ENCODE assay signal across 24 cellular contexts in genomic region chr2:151711025-151711424, GRCh38. TPM values are rescaled to one million over a fixed set of nuclear protein-coding genes. Genes with fewer than 3 reads are reported as not detected.
DNase-seq lines count a peak whose midpoint lies in the region; ATAC-seq and TF ChIP-seq lines count a peak whose summit lies in the region.
"Had no signal": no experiment of that assay in that cellular context is flagged by ENCODE, and none has a peak within 500 bp of the region (broad histone marks: within the 10 kb centered on the region; RNA-seq: fewer than 3 reads in every experiment).

No MANE protein-coding gene starts in this region.

- 88% methylated on average over 1 of the region's 1 CpG for WGBS in hepatocyte (ENCODE audit: low lambda C conversion rate, missing lambda C conversion rate)

- no peak for TF ChIP-seq POLR2A in gastrocnemius medialis (IDR thresholded peaks at IDR 0.05)

- no peaks in the 10 kb centered on the region for H4K20me1 ChIP-seq in hepatocyte (ENCODE audit: insufficient read depth, poor library complexity, severe bottlenecking)
- H4K20me1 ChIP-seq: BLaER1 had no signal

- no peaks in the 10 kb centered on the region for H3K27me3 ChIP-seq in left lung
- no peaks in the 10 kb centered on the region for H3K27me3 ChIP-seq in gastrocnemius medialis
- H3K27me3 ChIP-seq in upper lobe of right lung, result no peaks in the 10 kb centered on the region
- H3K27me3 ChIP-seq in hepatocyte, result no peaks in the 10 kb centered on the region
- H3K27me3 ChIP-seq: BE2C, BLaER1 had no signal

- peak; percentile 63 for ATAC-seq in left lobe of liver
- ATAC-seq in left lung, result peak; percentile 33
- peak; percentile 37 to 66 for ATAC-seq in gastrocnemius medialis
- peak; percentile 43 for ATAC-seq in upper lobe of right lung
- ATAC-seq: GM12878 had no signal

- H3K9me3 ChIP-seq in left lung, result no peaks in the 10 kb centered on the region
- H3K9me3 ChIP-seq in gastrocnemius medialis, result no peaks in the 10 kb centered on the region
- H3K9me3 ChIP-seq in upper lobe of right lung, result no peaks in the 10 kb centered on the region
- no peaks in the 10 kb centered on the region for H3K9me3 ChIP-seq in hepatocyte (ENCODE audit: low read depth)
- H3K9me3 ChIP-seq: BE2C, BLaER1 had no signal

- no peak for DNase-seq in left lobe of liver (ENCODE audit: low spot score)
- no peak for DNase-seq in left lung
- no peak for DNase-seq in gastrocnemius medialis
- no peak for DNase-seq in upper lobe of right lung
- DNase-seq in HCEC 1CT, result no peak
- no peak for DNase-seq in hepatocyte (ENCODE audit: low spot score)
- no peak for DNase-seq in NCI-H1105 treated with DMSO at 0.1 percent for 48 hours (lab: John Stamatoyannopoulos, UW)
- DNase-seq: 8988T; ACHN; BE2C; C1 segment of cervical spinal cord; CD4-positive, alpha-beta memory T cell; CD4-positive, CD25-positive, alpha-beta regulatory T cell; CD8-positive, alpha-beta memory T cell; COR-L47; DMS 273 treated with DMSO at 0.1 percent for 48 hours; DMS153; DMS53; DND-41; EL; GDM1 had no signal

- H3K36me3 ChIP-seq in left lung, result no peaks in the 10 kb centered on the region
- H3K36me3 ChIP-seq in gastrocnemius medialis, result peaks cover 0 to 82% of the 10 kb centered on the region in 2 donors
- no peaks in the 10 kb centered on the region for H3K36me3 ChIP-seq in upper lobe of right lung
- no peaks in the 10 kb centered on the region for H3K36me3 ChIP-seq in hepatocyte (replicated peaks; ENCODE audit: insufficient read depth, low read depth)
- H3K36me3 ChIP-seq: BE2C, BLaER1 had no signal

- no peaks in the 10 kb centered on the region for H3K79me2 ChIP-seq in hepatocyte

- H3K4me2 ChIP-seq in hepatocyte, result no peak overlapping the region
- H3K4me2 ChIP-seq: BLaER1 had no signal

- H3K4me3 ChIP-seq in left lung, result no peak overlapping the region
- H3K4me3 ChIP-seq in gastrocnemius medialis, result no peak overlapping the region
- no peak overlapping the region for H3K4me3 ChIP-seq in upper lobe of right lung
- no peak overlapping the region for H3K4me3 ChIP-seq in hepatocyte
- H3K4me3 ChIP-seq: BLaER1, GM12878 had no signal

- TF ChIP-seq CTCF in left lung (IDR thresholded peaks at IDR 0.05), result no peak
- no peak for TF ChIP-seq CTCF in gastrocnemius medialis (IDR thresholded peaks at IDR 0.05 in 4 of 5, conservative IDR thresholded peaks at IDR 0.05 in 1 of 5)
- TF ChIP-seq CTCF in upper lobe of right lung (IDR thresholded peaks at IDR 0.05), result no peak
- no peak for TF ChIP-seq CTCF in hepatocyte (IDR thresholded peaks at IDR 0.05; ENCODE audit: poor library complexity)

- no peaks in the 10 kb centered on the region for H3K4me1 ChIP-seq in left lung
- H3K4me1 ChIP-seq in gastrocnemius medialis, result peaks cover 49 to 68% of the 10 kb centered on the region in 2 donors
- no peaks in the 10 kb centered on the region for H3K4me1 ChIP-seq in upper lobe of right lung
- H3K4me1 ChIP-seq in hepatocyte (ENCODE audit: insufficient read depth), result no peaks in the 10 kb centered on the region
- H3K4me1 ChIP-seq: BE2C, BLaER1 had no signal

- H3K27ac ChIP-seq in left lung (no peak overlapping the region), gastrocnemius medialis (peak overlapping the region; percentile 35 to 93 (median 84)), upper lobe of right lung (no peak overlapping the region), hepatocyte (no peak overlapping the region)
- H3K27ac ChIP-seq: BLaER1 had no signal

- H3K9me2 ChIP-seq in hepatocyte (replicated peaks; ENCODE audit: insufficient read depth), result no peaks in the 10 kb centered on the region

- H2AFZ ChIP-seq in hepatocyte, result no peak overlapping the region

- intact Hi-C loops in left lung (cut with DNase I) (no loop called here), gastrocnemius medialis (cut with DNase I; ENCODE audit: low total_unique reads) (loop anchor here (5.0 kb wide), 1 partner anchor 96 kb away; no protein-coding TSS in a partner anchor), upper lobe of right lung (cut with DNase I) (no loop called here)

- in situ Hi-C loops in gastrocnemius medialis (cut with MboI; ENCODE audit: low sequenced_read_pairs in 4 of 4), result loop anchor here in 1 of 4 donors (10.0 kb wide), 1 partner anchor 66 kb away; no protein-coding TSS in a partner anchor

RNA-seq across cellular contexts. Expression of gene NEB, which starts 23.3 kb away (rescaled TPM):
- total RNA-seq in left lobe of liver, result 0.91 TPM
- 1 to 10 TPM; 1.3 to 1.9 TPM for total RNA-seq in left lung
- 1,000 to 10,000 TPM; 6,824 to 7,704 (median 7,108) TPM for total RNA-seq in gastrocnemius medialis
- total RNA-seq in upper lobe of right lung, result 1.9 TPM
- total RNA-seq in hepatocyte, result 2.2 and 3.3 TPM in 2 replicates
- polyA plus RNA-seq in hepatocyte, result 0.75 and 3.4 TPM in 2 replicates
- polyA plus RNA-seq: CD14-positive monocyte had no signal

Comparison
In these comparisons a context has a peak if more than half of its experiments do, and no peak if none do; other contexts are left out.
1. H3K27ac ChIP-seq: peak in gastrocnemius medialis (4 of 4); none in left lung (0 of 2), upper lobe of right lung (single experiment) and hepatocyte (single experiment).
2. RNA of gene NEB, which starts 23.3 kb away (total RNA-seq): 6,824 to 7,704 TPM in gastrocnemius medialis; 2.2 to 3.3 TPM in hepatocyte, 1.3 to 1.9 TPM in left lung, 1.9 TPM in upper lobe of right lung (single experiment) and 0.91 TPM in left lobe of liver (single experiment); every median in the first group is over 1,000 times any median in the second.
3. Peak in every context shown above with its lines, with median percentiles within 50 percentile points of each other: ATAC-seq.